ENCODE assay signal across 21 cellular contexts in genomic region chr6:64113703-64114102, GRCh38.
"Had no signal": no experiment of that assay in that cellular context is flagged by ENCODE, and none has a peak within 500 bp of the region (broad histone marks: within the 10 kb centered on the region; RNA-seq: fewer than 3 reads in every experiment).

No MANE protein-coding gene starts in this region.

- H3K27ac ChIP-seq: dorsolateral prefrontal cortex, lower lobe of right lung, prostate gland, sigmoid colon, suprapubic skin, transverse colon, upper lobe of right lung, uterus had no signal

- H3K4me3 ChIP-seq: dorsolateral prefrontal cortex, lower lobe of right lung, prostate gland, sigmoid colon, suprapubic skin, transverse colon, upper lobe of right lung, uterus had no signal

- H3K27me3 ChIP-seq: sigmoid colon, suprapubic skin, transverse colon, upper lobe of right lung, uterus had no signal

- H3K4me1 ChIP-seq: lower lobe of right lung, prostate gland, sigmoid colon, suprapubic skin, transverse colon, upper lobe of right lung, uterus had no signal

- H3K36me3 ChIP-seq: lower lobe of right lung, prostate gland, sigmoid colon, suprapubic skin, transverse colon, upper lobe of right lung, uterus had no signal

- H3K9me3 ChIP-seq: prostate gland, sigmoid colon, upper lobe of right lung, uterus had no signal

- DNase-seq: dorsolateral prefrontal cortex; effector CD4-positive, alpha-beta T cell; hypothalamus; immature natural killer cell; islet precursor cell; kidney glomerular epithelial cell; left colon; left ventricle myocardium superior; lower lobe of right lung; naive thymus-derived CD8-positive, alpha-beta T cell; nephron progenitor cell; nucleus accumbens; right cardiac atrium; sigmoid colon; stimulated activated naive B cell treated with anti-CD40 and anti-IgM and Interleukin-4, amounts not matched to agents 10 μg/mL and 1 μg/mL and 100 μg/mL, for 72 hours; stimulated activated naive CD8-positive, alpha-beta T cell treated with anti-CD3 and anti-CD28 coated beads, Interleukin-15, amount 100 ng/mL, for 72 hours; transverse colon; upper lobe of right lung; uterus had no signal
